Comparison of ENCODE assay signal across 8 cellular contexts in genomic region chr1:70205437-70206118, GRCh38.
A peak's percentile ranks its signal among the peaks of the same experiment; 100 is the strongest.
DNase-seq lines count a peak whose midpoint lies in the region; ATAC-seq and TF ChIP-seq lines count a peak whose summit lies in the region.

TSS of gene LRRC40 (minus strand) at chr1:70205579. CDS start at chr1:70205540, 39 bp downstream.

- peak; percentile 88 for ATAC-seq in GM19035 (IDR thresholded peaks at IDR 0.05; ENCODE audit: unreplicated experiment)
- peak; percentile 88 for ATAC-seq in HG03354 (IDR thresholded peaks at IDR 0.05; ENCODE audit: poor library complexity, severe bottlenecking, unreplicated experiment)

- TF ChIP-seq CTCF in AG09319 (IDR thresholded peaks at IDR 0.05; ENCODE audit: low read depth, low read length): no peak; the same call in 1 of the 2 replicates

- peak; percentile 79 for DNase-seq in AG09319 (ENCODE audit: extremely low read depth, low read depth)
- peak; percentile 91 for DNase-seq in NCI-H446 treated with DMSO at 0.1 percent for 48 hours (lab: John Stamatoyannopoulos, UW)
- peak; percentile 95 for DNase-seq in activated CD4-positive, CD25-positive, alpha-beta regulatory T cell treated with anti-CD3 and anti-CD28 coated beads, Interleukin-2, amount 50 U/mL, for 72 hours
- peak; percentile 30 to 74 for DNase-seq in cerebellar nuclear complex (lab: John Stamatoyannopoulos, UW)
- DNase-seq in islet precursor cell: peak; percentile 98
- DNase-seq in stimulated activated CD4-positive, alpha-beta T cell treated with anti-CD3 and anti-CD28 coated beads, Interleukin-12 subunit alpha, Interleukin-12 subunit beta, amount 100 ng/mL, for 48 hours (ENCODE audit: low read depth in 2 of 3, low spot score in 1 of 3): peak; percentile 90 to 93 (median 93)

Comparison
In these comparisons a context has a peak if more than half of its experiments do, and no peak if none do; other contexts are left out.
1. Peak in every context shown above with its lines: DNase-seq and ATAC-seq.